In genomic region chr6:56804996-56805395, GRCh38 we compare ENCODE assay signal across 14 cellular contexts.
DNase-seq lines count a peak whose midpoint lies in the region; ATAC-seq, FAIRE-seq and TF ChIP-seq lines count a peak whose summit lies in the region.
"Had no signal": no experiment of that assay in that cellular context is flagged by ENCODE, and none has a peak within 500 bp of the region (broad histone marks: within the 10 kb centered on the region; RNA-seq: fewer than 3 reads in every experiment).

No MANE protein-coding gene starts in this region.

- TF ChIP-seq POLR2A in breast epithelium (IDR thresholded peaks at IDR 0.05), result no peak

- no peaks in the 10 kb centered on the region for H3K36me3 ChIP-seq in breast epithelium
- no peaks in the 10 kb centered on the region for H3K36me3 ChIP-seq in astrocyte (ENCODE audit: insufficient read depth, low read length)
- H3K36me3 ChIP-seq: Peyer's patch had no signal

- BruUV-seq in MCF 10A (replicated peaks; lab: Mats Ljungman, UMichigan), result no TSS peak

- H2AFZ ChIP-seq in astrocyte (ENCODE audit: low read depth, low read length), result no peak overlapping the region

- peak; percentile 49 for ATAC-seq in foreskin keratinocyte
- ATAC-seq in GM18867 (IDR thresholded peaks at IDR 0.05; ENCODE audit: unreplicated experiment), result no peak
- ATAC-seq in HG02763 (IDR thresholded peaks at IDR 0.05; ENCODE audit: unreplicated experiment), result no peak
- ATAC-seq: activated T-cell treated with anti-CD3 and anti-CD28 coated beads, Interleukin-2, amount 50 U/mL, for 4 hours; mucosa of descending colon had no signal

- no peak overlapping the region for H3K4me3 Mint-ChIP-seq in MCF 10A (ENCODE audit: unreplicated experiment)
- H3K4me3 Mint-ChIP-seq in astrocyte (ENCODE audit: unreplicated experiment), result no peak overlapping the region
- H3K4me3 Mint-ChIP-seq: activated T-cell treated with anti-CD3 and anti-CD28 coated beads, Interleukin-2, amount 50 U/mL, for 4 hours had no signal

- H3K27me3 ChIP-seq in breast epithelium, result no peaks in the 10 kb centered on the region
- no peaks in the 10 kb centered on the region for H3K27me3 ChIP-seq in astrocyte (ENCODE audit: insufficient read depth, low read length)
- H3K27me3 ChIP-seq in foreskin keratinocyte, result no peaks in the 10 kb centered on the region
- H3K27me3 ChIP-seq: Peyer's patch had no signal

- H3K36me3 Mint-ChIP-seq in MCF 10A (ENCODE audit: insufficient read depth, unreplicated experiment) (no peaks in the 10 kb centered on the region), astrocyte (ENCODE audit: low read depth, unreplicated experiment) (no peaks in the 10 kb centered on the region)

- H3K9me3 Mint-ChIP-seq in MCF 10A (ENCODE audit: unreplicated experiment), result no peaks in the 10 kb centered on the region
- no peaks in the 10 kb centered on the region for H3K9me3 Mint-ChIP-seq in astrocyte (ENCODE audit: unreplicated experiment)
- H3K9me3 Mint-ChIP-seq: activated T-cell treated with anti-CD3 and anti-CD28 coated beads, Interleukin-2, amount 50 U/mL, for 4 hours had no signal

- peak overlapping the region; percentile 64 for H3K9ac ChIP-seq in astrocyte (ENCODE audit: low read length)

- H3K27ac Mint-ChIP-seq in MCF 10A (ENCODE audit: low read depth, unreplicated experiment) (peak overlapping the region; percentile 74), astrocyte (ENCODE audit: unreplicated experiment) (peak overlapping the region; percentile 93)

- FAIRE-seq in astrocyte (lab: Jason Lieb, UNC), result no peak

- TF ChIP-seq CTCF in MCF 10A (IDR thresholded peaks at IDR 0.05; ENCODE audit: unreplicated experiment) (no peak), breast epithelium (IDR thresholded peaks at IDR 0.05) (no peak), astrocyte (IDR thresholded peaks at IDR 0.05; ENCODE audit: insufficient read depth, low read depth, low read length) (no peak), foreskin keratinocyte (conservative IDR thresholded peaks at IDR 0.05) (no peak), GM20000 (IDR thresholded peaks at IDR 0.05; ENCODE audit: extremely low read depth, missing control alignments) (no peak)

- H3K4me3 ChIP-seq in breast epithelium (no peak overlapping the region), astrocyte (ENCODE audit: insufficient read depth, low read depth, low read length) (no peak overlapping the region)
- H3K4me3 ChIP-seq: mucosa of descending colon, Peyer's patch had no signal

- H3K27me3 Mint-ChIP-seq in MCF 10A (ENCODE audit: insufficient read depth, unreplicated experiment) (no peaks in the 10 kb centered on the region), astrocyte (ENCODE audit: low read depth, unreplicated experiment) (no peaks in the 10 kb centered on the region)

- peaks cover 96% of the 10 kb centered on the region for H3K79me2 ChIP-seq in astrocyte (ENCODE audit: insufficient read depth, low read length)

- CTCF ChIA-PET in MCF 10A (lab: Yijun Ruan, JAX), result interaction anchor here (0.6 to 0.9 kb wide), 3 partner anchors 14 to 234 kb away, joined by 3 read pairs; no protein-coding TSS in a partner anchor

- peak overlapping the region; percentile 62 for H3K4me2 ChIP-seq in astrocyte (ENCODE audit: low read length)

- H3K27ac ChIP-seq in breast epithelium (no peak overlapping the region), astrocyte (ENCODE audit: low read depth, low read length) (peak overlapping the region; percentile 89), foreskin keratinocyte (peak overlapping the region; percentile 48)
- H3K27ac ChIP-seq: Peyer's patch, VCaP had no signal

- H3K4me1 Mint-ChIP-seq in MCF 10A (ENCODE audit: insufficient read depth, unreplicated experiment), result peaks cover 25% of the 10 kb centered on the region
- H3K4me1 Mint-ChIP-seq in astrocyte (ENCODE audit: low read depth, unreplicated experiment), result peaks cover 68% of the 10 kb centered on the region

- intact Hi-C loops in MCF 10A (cut with micrococcal nuclease), result loop anchor here (5.0 kb wide), 1 partner anchor 37 kb away; no protein-coding TSS in a partner anchor
- intact Hi-C loops in breast epithelium (cut with DNase I; ENCODE audit: low total_unique reads), result no loop called here

- peaks cover 11% of the 10 kb centered on the region for H4K20me1 ChIP-seq in astrocyte (ENCODE audit: insufficient read depth, low read length)

- no peaks in the 10 kb centered on the region for H3K4me1 ChIP-seq in breast epithelium
- H3K4me1 ChIP-seq in astrocyte (ENCODE audit: insufficient read depth, low read length), result peaks cover 61% of the 10 kb centered on the region
- peaks cover 38% of the 10 kb centered on the region for H3K4me1 ChIP-seq in foreskin keratinocyte
- H3K4me1 ChIP-seq: Peyer's patch had no signal

- DNase-seq in MCF 10A (ENCODE audit: unreplicated experiment) (peak; percentile 61), breast epithelium (ENCODE audit: low spot score in 2 of 2) (no peak), astrocyte (ENCODE audit: low read depth) (peak; percentile 86), foreskin keratinocyte (peak; percentile 59 to 83), NOMO-1 (lab: John Stamatoyannopoulos, UW; ENCODE audit: unreplicated experiment in 2 of 2) (no peak), GM20000 (ENCODE audit: low spot score) (no peak)
- DNase-seq: activated T-cell treated with anti-CD3 and anti-CD28 coated beads, Interleukin-2, amount 50 U/mL, for 4 hours; DMS79 treated with DMSO at 0.1 percent for 48 hours; mucosa of descending colon; NCI-H2107; Peyer's patch had no signal

- POLR2A ChIA-PET in MCF 10A (lab: Yijun Ruan, JAX), result interaction anchor here (0.5 to 3.6 kb wide), 14 partner anchors 9 to 167 kb away, joined by 3 to 14 read pairs (median 3); partner anchors contain the start of gene DST

- no peaks in the 10 kb centered on the region for H3K9me3 ChIP-seq in breast epithelium
- no peaks in the 10 kb centered on the region for H3K9me3 ChIP-seq in astrocyte (ENCODE audit: insufficient read depth, low read depth, low read length)
- H3K9me3 ChIP-seq: mucosa of descending colon, Peyer's patch had no signal

Comparison
In these comparisons a context has a peak if more than half of its experiments do, and no peak if none do; other contexts are left out.
1. DNase-seq: peak in MCF 10A (single experiment), astrocyte (single experiment) and foreskin keratinocyte (2 of 2); none in breast epithelium (0 of 2), NOMO-1 (0 of 2) and GM20000 (single experiment).
2. H3K27ac ChIP-seq: peak in astrocyte (single experiment) and foreskin keratinocyte (single experiment); none in breast epithelium (0 of 2).